ENCODE assay signal across 8 cellular contexts in the genomic region with DNA sequence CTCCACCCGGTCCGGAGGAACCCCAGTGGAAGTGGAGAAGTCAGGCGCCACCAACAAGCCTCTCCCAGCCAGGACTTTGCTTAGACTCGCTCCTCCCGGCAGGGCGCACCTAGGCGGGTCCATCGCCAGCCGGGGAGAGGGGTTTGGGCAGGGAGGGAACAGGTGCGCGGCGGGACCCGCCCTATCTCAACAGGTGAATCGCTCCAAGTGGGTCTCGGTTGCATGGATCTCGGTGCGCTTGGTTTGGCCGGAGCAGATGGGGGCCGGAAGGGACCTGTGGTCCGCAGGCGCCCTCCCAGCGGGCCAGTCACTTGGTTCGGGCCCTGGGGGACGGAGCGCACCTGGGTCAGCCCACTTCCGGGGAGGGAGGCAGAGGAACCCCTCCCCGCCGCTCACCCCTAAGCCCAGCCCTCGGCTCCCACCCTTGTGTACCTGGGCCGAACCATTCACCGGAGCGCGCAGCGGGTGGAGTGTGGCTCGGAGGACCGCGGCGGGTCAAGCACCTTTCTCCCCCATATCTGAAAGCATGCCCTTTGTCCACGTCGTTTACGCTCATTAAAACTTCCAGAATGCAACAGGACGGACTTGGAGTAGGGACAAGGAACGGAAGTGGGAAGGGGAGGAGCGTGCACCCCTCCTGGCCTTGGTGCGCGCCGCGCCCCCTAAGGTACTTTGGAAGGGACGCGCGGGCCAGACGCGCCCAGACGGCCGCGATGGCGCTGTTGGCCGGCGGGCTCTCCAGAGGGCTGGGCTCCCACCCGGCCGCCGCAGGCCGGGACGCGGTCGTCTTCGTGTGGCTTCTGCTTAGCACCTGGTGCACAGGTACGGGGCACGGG. TPM values are rescaled to one million over a fixed set of nuclear protein-coding genes. Genes with fewer than 3 reads are reported as not detected.
DNase-seq lines count a peak whose midpoint lies in the region; ATAC-seq and TF ChIP-seq lines count a peak whose summit lies in the region.

A gene with protein sequence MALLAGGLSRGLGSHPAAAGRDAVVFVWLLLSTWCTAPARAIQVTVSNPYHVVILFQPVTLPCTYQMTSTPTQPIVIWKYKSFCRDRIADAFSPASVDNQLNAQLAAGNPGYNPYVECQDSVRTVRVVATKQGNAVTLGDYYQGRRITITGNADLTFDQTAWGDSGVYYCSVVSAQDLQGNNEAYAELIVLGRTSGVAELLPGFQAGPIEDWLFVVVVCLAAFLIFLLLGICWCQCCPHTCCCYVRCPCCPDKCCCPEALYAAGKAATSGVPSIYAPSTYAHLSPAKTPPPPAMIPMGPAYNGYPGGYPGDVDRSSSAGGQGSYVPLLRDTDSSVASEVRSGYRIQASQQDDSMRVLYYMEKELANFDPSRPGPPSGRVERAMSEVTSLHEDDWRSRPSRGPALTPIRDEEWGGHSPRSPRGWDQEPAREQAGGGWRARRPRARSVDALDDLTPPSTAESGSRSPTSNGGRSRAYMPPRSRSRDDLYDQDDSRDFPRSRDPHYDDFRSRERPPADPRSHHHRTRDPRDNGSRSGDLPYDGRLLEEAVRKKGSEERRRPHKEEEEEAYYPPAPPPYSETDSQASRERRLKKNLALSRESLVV (plus strand): TSS at position 693 of the 836 bp plus-strand sequence. CDS start 21 bp downstream, at position 714.

- CTCF ChIA-PET in CD8-positive, alpha-beta memory T cell (lab: Charles Lee), result interaction anchor here (1.1 kb wide), 1 partner anchor 49 kb away, joined by 3 read pairs; no protein-coding TSS in a partner anchor

- peak within 1 kb of the TSS; percentile 88 for H3K27ac ChIP-seq in CD8-positive, alpha-beta memory T cell (ENCODE audit: low read depth, low read length)
- H3K27ac ChIP-seq in HUES6 (ENCODE audit: low read depth, low read length) (peak within 1 kb of the TSS; percentile 96), right lobe of liver (peak within 1 kb of the TSS; percentile 68 to 99 (median 98)), brain microvascular endothelial cell (no peak within 1 kb of the TSS)

- peaks cover 0 to 14% (median 11%) of the 10 kb centered on the region in 5 donors for H3K9me3 Mint-ChIP-seq in CD8-positive, alpha-beta memory T cell

- intact Hi-C loops in right lobe of liver (cut with DNase I), result no loop called here

- H3K4me3 Mint-ChIP-seq in CD8-positive, alpha-beta memory T cell, result peak within 1 kb of the TSS; percentile 84 to 96 (median 94)

- TF ChIP-seq POLR2A in right lobe of liver (IDR thresholded peaks at IDR 0.05), result peak; percentile 84

- H3K36me3 Mint-ChIP-seq in CD8-positive, alpha-beta memory T cell, result peaks cover 4 to 40% (median 5%) of the 10 kb centered on the region in 3 donors

- peak within 1 kb of the TSS; percentile 76 for H3K4me3 ChIP-seq in CD8-positive, alpha-beta memory T cell (ENCODE audit: low read length)
- H3K4me3 ChIP-seq in HUES6 (ENCODE audit: low read depth, low read length) (peak within 1 kb of the TSS; percentile 68), right lobe of liver (peak within 1 kb of the TSS; percentile 70 to 88 (median 81)), brain microvascular endothelial cell (ENCODE audit: low read depth, low read length) (no peak within 1 kb of the TSS)

- in situ Hi-C loops in T47D (cut with HindIII; ENCODE audit: low pct_unique_long_range_greater_than_20kb, low sequenced_read_pairs) (no loop called here), brain microvascular endothelial cell (cut with HindIII; ENCODE audit: low pct_ligation_motif_present, low sequenced_read_pairs) (no loop called here)

- POLR2A ChIA-PET in CD8-positive, alpha-beta memory T cell (lab: Charles Lee), result interaction anchor here (0.7 to 1.5 kb wide), 3 partner anchors 35 to 37 kb away, joined by 3 to 5 read pairs (median 4); no protein-coding TSS in a partner anchor

- H3K36me3 ChIP-seq in CD8-positive, alpha-beta memory T cell (ENCODE audit: insufficient read depth, low read length), result no peaks in the 10 kb centered on the region
- H3K36me3 ChIP-seq in HUES6 (ENCODE audit: control insufficient read depth, insufficient read depth, low read length) (peaks cover 25% of the 10 kb centered on the region), right lobe of liver (peaks cover 0 to 6% (median 2%) of the 10 kb centered on the region in 4 donors), brain microvascular endothelial cell (replicated peaks) (no peaks in the 10 kb centered on the region)

- TF ChIP-seq CTCF in right lobe of liver (IDR thresholded peaks at IDR 0.05), result peak in 1 of 4 donors; percentile 11
- no peak for TF ChIP-seq CTCF in brain microvascular endothelial cell (IDR thresholded peaks at IDR 0.05; ENCODE audit: low read depth, low read length, missing control alignments)

- H3K4me1 Mint-ChIP-seq in CD8-positive, alpha-beta memory T cell, result peaks cover 32 to 50% (median 42%) of the 10 kb centered on the region in 3 donors

- DNase-seq in CD8-positive, alpha-beta memory T cell, result peak; percentile 56 to 92 (median 82)
- DNase-seq in T-helper 2 cell (peak; percentile 29 to 75 (median 56)), T47D (ENCODE audit: low read depth in 1 of 2, low spot score in 1 of 2) (peak; percentile 91 to 97), right lobe of liver (peak; percentile 91 to 96 (median 94)), brain microvascular endothelial cell (no peak)
- DNase-seq in stimulated activated CD8-positive, alpha-beta memory T cell treated with anti-CD3 and anti-CD28 coated beads, Interleukin-2, amount 100 ng/mL, for 1 hour (ENCODE audit: low read depth in 2 of 2), result peak; percentile 42 to 70

- H3K4me1 ChIP-seq in CD8-positive, alpha-beta memory T cell (ENCODE audit: insufficient read depth, low read length), result peaks cover 11% of the 10 kb centered on the region
- H3K4me1 ChIP-seq in HUES6 (ENCODE audit: control insufficient read depth, insufficient read depth, low read length), result peaks cover 13% of the 10 kb centered on the region
- peaks cover 0 to 7% (median 2%) of the 10 kb centered on the region in 4 donors for H3K4me1 ChIP-seq in right lobe of liver

- 0% methylated on average over 4 of the region's 69 CpGs for WGBS in right lobe of liver (ENCODE audit: insufficient coverage, low coverage, low lambda C conversion rate, missing lambda C conversion rate)

- H3K27me3 ChIP-seq in CD8-positive, alpha-beta memory T cell (ENCODE audit: insufficient read depth, low read length, poor library complexity, severe bottlenecking), result no peaks in the 10 kb centered on the region
- no peaks in the 10 kb centered on the region for H3K27me3 ChIP-seq in HUES6 (ENCODE audit: control insufficient read depth, insufficient read depth, low read length)
- no peaks in the 10 kb centered on the region for H3K27me3 ChIP-seq in right lobe of liver
- peaks cover 38% of the 10 kb centered on the region for H3K27me3 ChIP-seq in brain microvascular endothelial cell (replicated peaks)

- H3K9ac ChIP-seq in HUES6 (ENCODE audit: low read length), result peak within 1 kb of the TSS; percentile 92

- H3K9me3 ChIP-seq in CD8-positive, alpha-beta memory T cell (ENCODE audit: low read length), result no peaks in the 10 kb centered on the region
- H3K9me3 ChIP-seq in HUES6 (ENCODE audit: control insufficient read depth, insufficient read depth, low read depth, low read length) (no peaks in the 10 kb centered on the region), right lobe of liver (no peaks in the 10 kb centered on the region)

- ATAC-seq in GM21367 (IDR thresholded peaks at IDR 0.05; ENCODE audit: unreplicated experiment) (peak; percentile 66), right lobe of liver (peak; percentile 88 to 94 (median 90))

- peaks cover 14 to 15% of the 10 kb centered on the region in 2 donors for H3K27me3 Mint-ChIP-seq in CD8-positive, alpha-beta memory T cell

- peak within 1 kb of the TSS; percentile 89 to 96 (median 94) for H3K27ac Mint-ChIP-seq in CD8-positive, alpha-beta memory T cell

RNA-seq across cellular contexts. Expression of the gene that starts here (rescaled TPM):
- total RNA-seq in CD8-positive, alpha-beta memory T cell, result 10 to 100 TPM; 23.5 to 27.5 TPM
- 77.8 TPM for polyA plus RNA-seq in CD8-positive, alpha-beta memory T cell
- 100 to 1,000 TPM in 4 of 6 experiments, 10 to 100 TPM in 2; 96.6 to 138 (median 112) TPM for total RNA-seq in right lobe of liver
